Comparison of ENCODE assay signal across 27 cellular contexts in genomic region chr4:147954850-147955249, GRCh38.
A peak's percentile ranks its signal among the peaks of the same experiment; 100 is the strongest.
DNase-seq lines count a peak whose midpoint lies in the region; ATAC-seq, FAIRE-seq and TF ChIP-seq lines count a peak whose summit lies in the region.
"Had no signal": no experiment of that assay in that cellular context is flagged by ENCODE, and none has a peak within 500 bp of the region (broad histone marks: within the 10 kb centered on the region; RNA-seq: fewer than 3 reads in every experiment).

No MANE protein-coding gene starts in this region.

- H3K4me1 ChIP-seq in adipocyte (ENCODE audit: control insufficient read depth, insufficient read depth, low read length), result peaks cover 7% of the 10 kb centered on the region
- H3K4me1 ChIP-seq in naive thymus-derived CD4-positive, alpha-beta T cell (ENCODE audit: control insufficient read depth in 2 of 2, insufficient read depth in 2 of 2, low read length in 2 of 2), result no peaks in the 10 kb centered on the region
- H3K4me1 ChIP-seq: BE2C, BLaER1 had no signal

- H3K9ac ChIP-seq in adipocyte (ENCODE audit: low read length), result no peak overlapping the region
- H3K9ac ChIP-seq: BLaER1 had no signal

- CTCF ChIA-PET in naive thymus-derived CD4-positive, alpha-beta T cell (lab: Charles Lee), result no interaction called here

- H3K36me3 Mint-ChIP-seq in naive thymus-derived CD4-positive, alpha-beta T cell, result peaks cover 0 to 31% (median 19%) of the 10 kb centered on the region in 5 donors

- no peak for TF ChIP-seq CTCF in fibroblast of villous mesenchyme (IDR thresholded peaks at IDR 0.05; ENCODE audit: insufficient read depth, low read depth, low read length)

- no peak overlapping the region for H3K27ac ChIP-seq in naive thymus-derived CD4-positive, alpha-beta T cell (ENCODE audit: low read depth, low read length)
- H3K27ac ChIP-seq: BLaER1 had no signal

- FAIRE-seq in endometrium (lab: Jason Lieb, UNC), result peak; percentile 45
- FAIRE-seq: A204.1, GM12878, GM12892, GM18507 had no signal

- H3K9me3 Mint-ChIP-seq in naive thymus-derived CD4-positive, alpha-beta T cell, result peaks cover 0 to 7% (median 0%) of the 10 kb centered on the region in 11 donors
- H3K9me3 Mint-ChIP-seq: CD14-positive monocyte had no signal

- no peak overlapping the region for H3K4me3 Mint-ChIP-seq in naive thymus-derived CD4-positive, alpha-beta T cell
- H3K4me3 Mint-ChIP-seq: CD14-positive monocyte; CD4-positive, alpha-beta memory T cell; CD4-positive, CD25-positive, alpha-beta regulatory T cell; CD8-positive, alpha-beta memory T cell had no signal

- no peaks in the 10 kb centered on the region for H3K27me3 ChIP-seq in adipocyte (replicated peaks; ENCODE audit: control insufficient read depth, insufficient read depth, low read length)
- no peaks in the 10 kb centered on the region for H3K27me3 ChIP-seq in naive thymus-derived CD4-positive, alpha-beta T cell (ENCODE audit: control insufficient read depth in 2 of 2, insufficient read depth in 2 of 2, low read length in 2 of 2)
- H3K27me3 ChIP-seq: BE2C, BLaER1 had no signal

- no peak overlapping the region for H3K27ac Mint-ChIP-seq in naive thymus-derived CD4-positive, alpha-beta T cell
- H3K27ac Mint-ChIP-seq: CD14-positive monocyte; CD4-positive, alpha-beta memory T cell; CD4-positive, CD25-positive, alpha-beta regulatory T cell; CD8-positive, alpha-beta memory T cell had no signal

- H3K4me1 Mint-ChIP-seq in naive thymus-derived CD4-positive, alpha-beta T cell, result no peaks in the 10 kb centered on the region
- H3K4me1 Mint-ChIP-seq: CD14-positive monocyte; CD4-positive, alpha-beta memory T cell; CD8-positive, alpha-beta memory T cell had no signal

- intact Hi-C loops in naive thymus-derived CD4-positive, alpha-beta T cell (cut with micrococcal nuclease), result no loop called here

- H3K36me3 ChIP-seq in adipocyte (ENCODE audit: control insufficient read depth, insufficient read depth, low read length, severe bottlenecking), result peaks cover 28% of the 10 kb centered on the region
- H3K36me3 ChIP-seq in naive thymus-derived CD4-positive, alpha-beta T cell (ENCODE audit: control insufficient read depth in 2 of 3, insufficient read depth in 3 of 3, low read length in 3 of 3), result no peaks in the 10 kb centered on the region
- H3K36me3 ChIP-seq: BE2C had no signal

- H3K9me3 ChIP-seq in adipocyte (ENCODE audit: control insufficient read depth, low read length), result no peaks in the 10 kb centered on the region
- H3K9me3 ChIP-seq in naive thymus-derived CD4-positive, alpha-beta T cell (ENCODE audit: control insufficient read depth in 2 of 3, low read length in 3 of 3), result no peaks in the 10 kb centered on the region
- H3K9me3 ChIP-seq: BE2C, BLaER1 had no signal

- POLR2A ChIA-PET in naive thymus-derived CD4-positive, alpha-beta T cell (lab: Charles Lee), result no interaction called here

- ATAC-seq in naive thymus-derived CD4-positive, alpha-beta T cell, result no peak
- no peak for ATAC-seq in HG02938 (IDR thresholded peaks at IDR 0.05; ENCODE audit: unreplicated experiment)
- ATAC-seq: GM12878 had no signal

- H3K4me3 ChIP-seq in adipocyte (ENCODE audit: low read length) (no peak overlapping the region), fibroblast of villous mesenchyme (ENCODE audit: low read depth, low read length) (no peak overlapping the region)
- H3K4me3 ChIP-seq in naive thymus-derived CD4-positive, alpha-beta T cell (ENCODE audit: low read length), result no peak overlapping the region
- H3K4me3 ChIP-seq: BLaER1, GM12878 had no signal

- DNase-seq in adipocyte (ENCODE audit: low read depth), result peak; percentile 41
- DNase-seq in fibroblast of villous mesenchyme (ENCODE audit: low read depth), result peak; percentile 49
- DNase-seq in naive thymus-derived CD4-positive, alpha-beta T cell, result no peak
- DNase-seq in superior temporal gyrus (ENCODE audit: extremely low spot score), result no peak
- DNase-seq: 8988T; ACHN; BE2C; C1 segment of cervical spinal cord; CD4-positive, alpha-beta memory T cell; CD4-positive, CD25-positive, alpha-beta regulatory T cell; CD8-positive, alpha-beta memory T cell; COR-L47; DMS 273 treated with DMSO at 0.1 percent for 48 hours; DMS153; DMS53; DMS79; DND-41; EL; GDM1 had no signal

- no peaks in the 10 kb centered on the region for H3K27me3 Mint-ChIP-seq in naive thymus-derived CD4-positive, alpha-beta T cell
- H3K27me3 Mint-ChIP-seq: CD4-positive, alpha-beta memory T cell; CD4-positive, CD25-positive, alpha-beta regulatory T cell; CD8-positive, alpha-beta memory T cell had no signal

Comparison
In these comparisons a context has a peak if more than half of its experiments do, and no peak if none do; other contexts are left out.
1. DNase-seq: peak in adipocyte (single experiment) and fibroblast of villous mesenchyme (single experiment); none in naive thymus-derived CD4-positive, alpha-beta T cell (0 of 9) and superior temporal gyrus (single experiment).